Comparison of ENCODE assay signal across 2 cellular contexts in genomic region chr12:49552014-49552413, GRCh38.
TF ChIP-seq lines count a peak whose summit lies in the region.

No MANE protein-coding gene starts in this region.

TF ChIP-seq in IMR-90, 13 proteins besides CTCF, POLR2A, EP300 and RAD21:
- no peak for TF ChIP-seq NFE2L2 (IDR thresholded peaks at IDR 0.05; ENCODE audit: low read depth, low read length)
- TF ChIP-seq CHD1 (IDR thresholded peaks at IDR 0.05; ENCODE audit: low read depth, low read length) = no peak
- TF ChIP-seq CEBPB (IDR thresholded peaks at IDR 0.05; ENCODE audit: low read depth, low read length) = peak; percentile 10; the same call in 1 of the 2 replicates
- TF ChIP-seq SMC3 (IDR thresholded peaks at IDR 0.05; ENCODE audit: low read depth, low read length) = no peak

TF ChIP-seq in WTC11, 78 proteins besides CTCF, POLR2A, EP300 and RAD21:
- no peak for TF ChIP-seq ZNF281 (CRISPR knock-in tag; IDR thresholded peaks at IDR 0.05)
- TF ChIP-seq ZNF512 (CRISPR knock-in tag; IDR thresholded peaks at IDR 0.05; ENCODE audit: borderline replicate concordance) = no peak
- no peak for TF ChIP-seq ZNF232 (CRISPR knock-in tag; IDR thresholded peaks at IDR 0.05)
- TF ChIP-seq MAX (CRISPR knock-in tag; IDR thresholded peaks at IDR 0.05) = no peak
- TF ChIP-seq NR1H2 (CRISPR knock-in tag; IDR thresholded peaks at IDR 0.05) = no peak
- TF ChIP-seq FOXP1 (CRISPR knock-in tag; IDR thresholded peaks at IDR 0.05; ENCODE audit: borderline replicate concordance) = no peak
- TF ChIP-seq ZNF219 (CRISPR knock-in tag; IDR thresholded peaks at IDR 0.05; ENCODE audit: borderline replicate concordance) = no peak
